In the genomic region with DNA sequence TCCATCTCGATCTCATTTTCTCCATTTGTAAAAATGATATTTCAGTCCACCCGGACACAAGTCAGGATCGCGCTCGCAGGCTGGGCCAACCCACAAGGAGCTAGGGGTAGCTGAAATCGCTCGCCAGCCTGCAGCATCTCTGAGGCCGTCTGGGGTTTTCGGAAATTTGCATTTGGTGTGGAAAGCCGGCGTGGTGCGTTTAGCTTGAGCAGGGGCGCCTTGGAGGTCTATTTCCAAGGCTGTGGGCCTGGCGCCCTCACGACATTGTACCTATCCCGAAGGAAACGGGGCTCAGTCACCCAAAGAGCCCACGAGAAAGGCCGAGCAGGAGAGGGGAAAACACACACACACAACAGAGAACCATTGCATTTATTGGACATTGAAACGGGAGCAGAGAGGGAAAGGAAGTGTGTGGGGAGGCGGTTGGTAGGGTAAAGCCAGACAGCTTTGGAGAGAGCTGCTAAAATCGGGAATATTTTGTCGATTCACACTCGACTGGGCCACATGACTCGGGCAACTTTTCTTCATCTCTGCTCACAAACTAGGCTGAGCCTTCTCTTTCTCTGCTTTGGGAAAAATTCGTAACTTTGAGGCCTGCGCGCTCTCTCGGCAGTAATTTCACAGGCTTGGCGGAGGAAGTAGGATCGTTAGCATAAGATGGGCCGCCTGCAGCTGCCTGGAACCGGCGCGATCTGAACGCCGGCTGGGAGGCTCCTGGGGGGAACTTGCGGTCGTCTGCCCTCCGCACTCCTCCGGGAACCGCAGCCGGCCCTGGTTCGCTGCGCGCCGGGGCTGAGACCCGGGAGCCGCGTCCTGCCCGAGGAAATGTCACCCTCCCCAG, we compare ENCODE assay signal across 8 cellular contexts. TPM values are rescaled to one million over a fixed set of nuclear protein-coding genes. Genes with fewer than 3 reads are reported as not detected.
DNase-seq lines count a peak whose midpoint lies in the region; ATAC-seq and TF ChIP-seq lines count a peak whose summit lies in the region.
"Had no signal": no experiment of that assay in that cellular context is flagged by ENCODE, and none has a peak within 500 bp of the region (broad histone marks: within the 10 kb centered on the region; RNA-seq: fewer than 3 reads in every experiment).

No MANE protein-coding gene starts in this region.

- no peak overlapping the region for H3K9ac ChIP-seq in H9 (ENCODE audit: extremely low read depth, insufficient read length, low read length)

- peak overlapping the region; percentile 0 for H3K4me2 ChIP-seq in H9 (ENCODE audit: insufficient read depth, insufficient read length, low read length)

- no peak overlapping the region for H3K27ac ChIP-seq in H9 (ENCODE audit: insufficient read length, low read depth, low read length)
- H3K27ac ChIP-seq in sigmoid colon: peak overlapping the region; percentile 72 to 93 (median 87)
- H3K27ac ChIP-seq: cardiac muscle cell had no signal

- no peak overlapping the region for H4K91ac ChIP-seq in H9 (ENCODE audit: insufficient read length, low read depth, low read length)

- ATAC-seq in GM19395 (IDR thresholded peaks at IDR 0.05; ENCODE audit: unreplicated experiment) (no peak), GM18907 (IDR thresholded peaks at IDR 0.05; ENCODE audit: unreplicated experiment) (no peak)

- WGBS in H9 (ENCODE audit: extremely low coverage, insufficient read length, low lambda C conversion rate): no CpG with 5 or more reads among the region's 51 CpGs
- WGBS in sigmoid colon, 2 donors: 24 to 31% methylated on average over 51 of the region's 51 CpGs

- H3K4me3 Mint-ChIP-seq in H9: peak overlapping the region; percentile 10 to 73; a peak in 4 of 5 replicates

- no peak for TF ChIP-seq EP300 in sigmoid colon (IDR thresholded peaks at IDR 0.05)

- DNase-seq in H9 (peak; percentile 69), NCI-H748 (lab: John Stamatoyannopoulos, UW; ENCODE audit: unreplicated experiment) (peak; percentile 82), fibroblast of mammary gland (ENCODE audit: low read depth) (peak; percentile 45), sigmoid colon (peak; percentile 65)
- DNase-seq in stimulated activated CD4-positive, alpha-beta T cell treated with anti-CD3 and anti-CD28 coated beads, Interleukin-4, amount 100 ng/mL, for 1 hour: no peak

- H3K23ac ChIP-seq in H9 (ENCODE audit: insufficient read length, low read depth, low read length): no peak overlapping the region

- H3K79me2 ChIP-seq in H9 (ENCODE audit: insufficient read depth, low read length): no peaks in the 10 kb centered on the region

- no peaks in the 10 kb centered on the region for H3K79me1 ChIP-seq in H9 (ENCODE audit: insufficient read depth, low read depth, low read length, poor library complexity, severe bottlenecking)

- H3K36me3 ChIP-seq in sigmoid colon: no peaks in the 10 kb centered on the region
- H3K36me3 ChIP-seq: cardiac muscle cell had no signal

- peaks cover 12 to 20% of the 10 kb centered on the region in 2 experiments for H3K4me1 Mint-ChIP-seq in H9

- H3K27me3 ChIP-seq in H9 (ENCODE audit: insufficient read depth, low read length) (peaks cover 89% of the 10 kb centered on the region), sigmoid colon (peaks cover 11 to 62% (median 57%) of the 10 kb centered on the region in 3 donors)

- H4K8ac ChIP-seq in H9 (replicated peaks; ENCODE audit: insufficient read length, low read depth, low read length): no peak overlapping the region

- no peak for TF ChIP-seq POLR2A in sigmoid colon (IDR thresholded peaks at IDR 0.05)

- no peak overlapping the region for H3K27ac Mint-ChIP-seq in H9

- H2BK15ac ChIP-seq in H9 (ENCODE audit: low read depth, low read length): no peak overlapping the region

- no peaks in the 10 kb centered on the region; a peak in 2 of 7 replicates for H3K36me3 Mint-ChIP-seq in H9 (ENCODE audit: insufficient read depth in 1 of 3, low read depth in 3 of 3)

- no peaks in the 10 kb centered on the region for H4K20me1 ChIP-seq in H9 (ENCODE audit: control insufficient read depth, insufficient read depth, insufficient read length)

- H3K18ac ChIP-seq in H9 (ENCODE audit: insufficient read length, low read depth, low read length): no peak overlapping the region

- no peak overlapping the region for H2AK5ac ChIP-seq in H9 (ENCODE audit: insufficient read length, low read length)

- no peak overlapping the region for H3K56ac ChIP-seq in H9 (ENCODE audit: insufficient read length, low read depth, low read length)

- H3K9me3 Mint-ChIP-seq in H9: peaks cover 4 to 17% of the 10 kb centered on the region in 2 experiments; a peak in 4 of 5 replicates

- no peak overlapping the region for H2AFZ ChIP-seq in H9 (ENCODE audit: low read length)

- no peak overlapping the region for H3K4ac ChIP-seq in H9 (ENCODE audit: low read depth, low read length)

- TF ChIP-seq CTCF in H9 (conservative IDR thresholded peaks at IDR 0.05) (no peak), fibroblast of mammary gland (conservative IDR thresholded peaks at IDR 0.05; ENCODE audit: control insufficient read depth, insufficient read depth, low read depth, low read length) (no peak), sigmoid colon (IDR thresholded peaks at IDR 0.05) (no peak)

- H3K4me3 ChIP-seq in fibroblast of mammary gland (ENCODE audit: control insufficient read depth, low read depth, low read length): peak overlapping the region; percentile 56
- H3K4me3 ChIP-seq in sigmoid colon: peak overlapping the region; percentile 37 to 69 (median 50)

- H2BK5ac ChIP-seq in H9 (ENCODE audit: insufficient read length, low read length): no peak overlapping the region

- intact Hi-C loops in sigmoid colon (cut with DNase I): loop anchor here (2.0 kb wide), 1 partner anchor 510 kb away; no protein-coding TSS in a partner anchor

- H3K9me3 ChIP-seq in H9 (ENCODE audit: control insufficient read depth, low read depth, low read length): no peaks in the 10 kb centered on the region
- no peaks in the 10 kb centered on the region for H3K9me3 ChIP-seq in sigmoid colon

- H3T11ph ChIP-seq in H9 (ENCODE audit: low read length): no peak overlapping the region

- H3K4me1 ChIP-seq in H9 (ENCODE audit: insufficient read depth, low read length): no peaks in the 10 kb centered on the region
- peaks cover 0 to 45% (median 33%) of the 10 kb centered on the region in 4 donors for H3K4me1 ChIP-seq in sigmoid colon

- no peaks in the 10 kb centered on the region for H3K23me2 ChIP-seq in H9 (ENCODE audit: insufficient read length, low read depth, low read length, poor library complexity, severe bottlenecking)

- H3K14ac ChIP-seq in H9 (ENCODE audit: insufficient read depth, low read length): no peak overlapping the region

- H2BK12ac ChIP-seq in H9 (ENCODE audit: insufficient read length, low read depth, low read length): no peak overlapping the region

- H3K27me3 Mint-ChIP-seq in H9 (ENCODE audit: low read depth): peaks cover 98% of the 10 kb centered on the region

- H2BK20ac ChIP-seq in H9 (ENCODE audit: low read depth, low read length, poor library complexity, severe bottlenecking): no peak overlapping the region

- H4K5ac ChIP-seq in H9 (ENCODE audit: insufficient read length, low read depth, low read length): no peak overlapping the region

- H2BK120ac ChIP-seq in H9 (ENCODE audit: low read depth, low read length, poor library complexity, severe bottlenecking): no peak overlapping the region

RNA-seq across cellular contexts. Expression of a gene that starts 1.1 kb away (rescaled TPM):
- not detected in 2 replicates for total RNA-seq in H9 (2021)
- 10 to 100 TPM; 10.2 to 19.7 (median 16.5) TPM for total RNA-seq in sigmoid colon
- 10 to 100 TPM in 1 of 3 donors, 1 to 10 TPM in 2; 2.5 to 10.8 (median 3.4) TPM for polyA plus RNA-seq in sigmoid colon
- total RNA-seq: cardiac muscle cell had no signal
- polyA plus RNA-seq: cardiac muscle cell had no signal

RNA-seq across cellular contexts. Expression of a gene that starts 5.9 kb away (rescaled TPM):
- not detected in 2 replicates for total RNA-seq in H9 (2021)
- 10 to 100 TPM; 10.6 to 27.1 (median 12.9) TPM for total RNA-seq in sigmoid colon
- polyA plus RNA-seq in sigmoid colon: 1 to 10 TPM in 2 of 3 donors, under 1 TPM in 1; 0.46 to 3.6 (median 1.8) TPM
- total RNA-seq: cardiac muscle cell had no signal
- polyA plus RNA-seq: cardiac muscle cell had no signal

RNA-seq across cellular contexts. Expression of a gene that starts 11.8 kb away (rescaled TPM):
- total RNA-seq in H9 (2021) (not detected in 2 replicates), sigmoid colon (10 to 100 TPM; 10.7 to 46.0 (median 17.9) TPM)
- 1 to 10 TPM in 2 of 3 donors, under 1 TPM in 1; 0.23 to 2.4 (median 1.5) TPM for polyA plus RNA-seq in sigmoid colon
- total RNA-seq: cardiac muscle cell had no signal
- polyA plus RNA-seq: cardiac muscle cell had no signal

RNA-seq across cellular contexts. Expression of a gene that starts 21.3 kb away (rescaled TPM):
- total RNA-seq in H9 (2021): not detected in 2 replicates
- 10 to 100 TPM; 18.3 to 39.3 (median 24.9) TPM for total RNA-seq in sigmoid colon
- polyA plus RNA-seq in sigmoid colon: 1 to 10 TPM in 2 of 3 donors, under 1 TPM in 1; 0.69 to 3.6 (median 2.1) TPM
- total RNA-seq: cardiac muscle cell had no signal
- polyA plus RNA-seq: cardiac muscle cell had no signal

RNA-seq across cellular contexts. Expression of a gene that starts 23.0 kb away (rescaled TPM):
- not detected in 2 replicates for total RNA-seq in H9 (2021)
- total RNA-seq in sigmoid colon: 1 to 10 TPM; 3.4 to 8.0 (median 4.8) TPM
- 1 to 10 TPM in 1 of 3 donors, under 1 TPM in 1, not detected in 1; 0.60 to 3.1 TPM for polyA plus RNA-seq in sigmoid colon
- total RNA-seq: cardiac muscle cell had no signal
- polyA plus RNA-seq: cardiac muscle cell had no signal

Comparison
In these comparisons a context has a peak if more than half of its experiments do, and no peak if none do; other contexts are left out.
1. RNA of a gene that starts 1.1 kb away (total RNA-seq): 10.2 to 19.7 TPM in sigmoid colon; not detected in H9; every median in the first group is over 10 times any median in the second.
2. RNA of a gene that starts 5.9 kb away (total RNA-seq): 10.6 to 27.1 TPM in sigmoid colon; not detected in H9; every median in the first group is over 10 times any median in the second.
3. RNA of a gene that starts 11.8 kb away (total RNA-seq): 10.7 to 46.0 TPM in sigmoid colon; not detected in H9; every median in the first group is over 10 times any median in the second.